Comparison of ENCODE assay signal across 8 cellular contexts in the genomic region with DNA sequence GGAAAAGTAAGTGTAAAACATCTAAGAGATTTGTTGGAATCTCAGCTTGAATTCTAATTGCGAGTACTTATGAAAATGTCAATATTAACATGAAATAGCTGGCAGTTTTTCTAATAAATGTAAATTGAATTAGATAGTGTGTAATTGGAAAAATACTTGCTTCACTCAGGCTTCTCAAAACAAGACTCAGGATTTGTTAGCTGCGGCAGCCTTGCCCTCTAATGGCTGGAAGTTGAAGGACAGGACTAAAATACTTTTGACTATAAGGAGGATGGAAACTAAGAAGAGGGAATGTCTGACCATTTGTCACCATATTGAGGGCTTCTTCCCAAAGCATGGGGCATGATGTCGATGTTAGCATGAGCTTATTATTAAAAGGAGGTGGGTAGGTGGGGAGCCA.
A peak's percentile ranks its signal among the peaks of the same experiment; 100 is the strongest.
DNase-seq lines count a peak whose midpoint lies in the region; ATAC-seq and TF ChIP-seq lines count a peak whose summit lies in the region.

No MANE protein-coding gene starts in this region.

- H3K36me3 Mint-ChIP-seq in MCF 10A (ENCODE audit: insufficient read depth, unreplicated experiment) = no peaks in the 10 kb centered on the region

- TF ChIP-seq EP300 in transverse colon (IDR thresholded peaks at IDR 0.05; ENCODE audit: low read depth) = no peak

- no peaks in the 10 kb centered on the region for H3K4me1 ChIP-seq in breast epithelium
- no peaks in the 10 kb centered on the region for H3K4me1 ChIP-seq in foreskin keratinocyte
- peaks cover 0 to 5% (median 0%) of the 10 kb centered on the region in 4 donors for H3K4me1 ChIP-seq in transverse colon

- ATAC-seq in foreskin keratinocyte (no peak), GM21526 (IDR thresholded peaks at IDR 0.05; ENCODE audit: low FRiP score, unreplicated experiment) (no peak), HG02623 (IDR thresholded peaks at IDR 0.05; ENCODE audit: unreplicated experiment) (no peak)

- no peaks in the 10 kb centered on the region for H3K27me3 ChIP-seq in breast epithelium
- H3K27me3 ChIP-seq in foreskin keratinocyte = peaks cover 8% of the 10 kb centered on the region
- no peaks in the 10 kb centered on the region for H3K27me3 ChIP-seq in transverse colon

- peaks cover 5% of the 10 kb centered on the region for H3K4me1 Mint-ChIP-seq in MCF 10A (ENCODE audit: insufficient read depth, unreplicated experiment)

- peak; percentile 31 for DNase-seq in MCF 10A (ENCODE audit: unreplicated experiment)
- DNase-seq in breast epithelium (ENCODE audit: low spot score in 2 of 2) = no peak
- DNase-seq in RPMI7951 (ENCODE audit: low read depth) = peak; percentile 26
- DNase-seq in foreskin keratinocyte = peak in 1 of 2 donors; percentile 4
- DNase-seq in transverse colon = no peak
- DNase-seq in SK-N-DZ (ENCODE audit: low spot score) = no peak

- H3K4me3 ChIP-seq in breast epithelium (no peak overlapping the region), transverse colon (no peak overlapping the region)

- H3K9me3 Mint-ChIP-seq in MCF 10A (ENCODE audit: unreplicated experiment) = no peaks in the 10 kb centered on the region

- TF ChIP-seq CTCF in MCF 10A (IDR thresholded peaks at IDR 0.05; ENCODE audit: unreplicated experiment) = peak; percentile 31
- peak in 1 of 3 donors; percentile 29 for TF ChIP-seq CTCF in breast epithelium (IDR thresholded peaks at IDR 0.05)
- TF ChIP-seq CTCF in foreskin keratinocyte (conservative IDR thresholded peaks at IDR 0.05) = peak; percentile 58
- TF ChIP-seq CTCF in transverse colon (IDR thresholded peaks at IDR 0.05) = peak; percentile 9 to 33 (median 29)

- in situ Hi-C loops in transverse colon (cut with MboI; ENCODE audit: low pct_ligation_motif_present in 1 of 4, low pct_unique_long_range_greater_than_20kb in 1 of 4, low sequenced_read_pairs in 3 of 4) = loop anchor here in 1 of 4 donors (25.0 kb wide), 1 partner anchor 387 kb away; no protein-coding TSS in a partner anchor

- POLR2A ChIA-PET in MCF 10A (lab: Yijun Ruan, JAX) = interaction anchor here (0.9 kb wide), 2 partner anchors 9 to 173 kb away, joined by 3 read pairs; no protein-coding TSS in a partner anchor

- no peak overlapping the region for H3K4me3 Mint-ChIP-seq in MCF 10A (ENCODE audit: unreplicated experiment)

- H3K36me3 ChIP-seq in breast epithelium (no peaks in the 10 kb centered on the region), transverse colon (no peaks in the 10 kb centered on the region)

- TF ChIP-seq POLR2A in breast epithelium (IDR thresholded peaks at IDR 0.05) = no peak
- TF ChIP-seq POLR2A in transverse colon (IDR thresholded peaks at IDR 0.05) = no peak

- no peaks in the 10 kb centered on the region for H3K27me3 Mint-ChIP-seq in MCF 10A (ENCODE audit: insufficient read depth, unreplicated experiment)

- intact Hi-C loops in MCF 10A (cut with micrococcal nuclease) (no loop called here), breast epithelium (cut with DNase I; ENCODE audit: low total_unique reads) (no loop called here), transverse colon (cut with DNase I; ENCODE audit: low total_unique reads) (no loop called here)

- 49 to 57% methylated on average over 3 of the region's 3 CpGs for WGBS in transverse colon (ENCODE audit: low coverage in 1 of 2), 2 donors

- CTCF ChIA-PET in MCF 10A (lab: Yijun Ruan, JAX) = interaction anchor here (0.7 to 2.4 kb wide), 11 partner anchors 14 to 414 kb away, joined by 3 to 12 read pairs (median 4); no protein-coding TSS in a partner anchor

- no peak overlapping the region for H3K27ac ChIP-seq in breast epithelium
- no peak overlapping the region for H3K27ac ChIP-seq in foreskin keratinocyte
- no peak overlapping the region for H3K27ac ChIP-seq in transverse colon

- no peaks in the 10 kb centered on the region for H3K9me3 ChIP-seq in breast epithelium
- H3K9me3 ChIP-seq in transverse colon = no peaks in the 10 kb centered on the region

- BruUV-seq in MCF 10A (replicated peaks; lab: Mats Ljungman, UMichigan) = no TSS peak

- H3K27ac Mint-ChIP-seq in MCF 10A (ENCODE audit: low read depth, unreplicated experiment) = no peak overlapping the region

Comparison
In these comparisons a context has a peak if more than half of its experiments do, and no peak if none do; other contexts are left out.
1. DNase-seq: peak in MCF 10A (single experiment) and RPMI7951 (single experiment); none in breast epithelium (0 of 2), transverse colon (single experiment) and SK-N-DZ (single experiment).